In genomic region chr2:198376677-198377076, GRCh38 we compare ENCODE assay signal across 23 cellular contexts.
DNase-seq lines count a peak whose midpoint lies in the region; ATAC-seq, FAIRE-seq and TF ChIP-seq lines count a peak whose summit lies in the region.
"Had no signal": no experiment of that assay in that cellular context is flagged by ENCODE, and none has a peak within 500 bp of the region (broad histone marks: within the 10 kb centered on the region; RNA-seq: fewer than 3 reads in every experiment).

No MANE protein-coding gene starts in this region.

- no peaks in the 10 kb centered on the region for H3K79me2 ChIP-seq in astrocyte (ENCODE audit: insufficient read depth, low read length)

- H3K4me2 ChIP-seq in astrocyte (ENCODE audit: low read length) = no peak overlapping the region

- FAIRE-seq in astrocyte (lab: Jason Lieb, UNC) = no peak

- intact Hi-C loops in activated T-helper 1 cell treated with anti-CD3 and anti-CD28 coated beads, Interleukin-12 subunit alpha, Interleukin-12 subunit beta, Interleukin-2, Interleukin-4 antibody, amounts not matched to agents 30 ng/mL and 10 ng/mL and 1 ng/mL, durations not matched to agents 14 hours and 24 hours and 36 hours (cut with micrococcal nuclease) = no loop called here

- H3K9me3 ChIP-seq in astrocyte (ENCODE audit: insufficient read depth, low read depth, low read length) = no peaks in the 10 kb centered on the region
- H3K9me3 ChIP-seq: thyroid gland had no signal

- H3K27me3 Mint-ChIP-seq in astrocyte (ENCODE audit: low read depth, unreplicated experiment) = no peaks in the 10 kb centered on the region
- H3K27me3 Mint-ChIP-seq in activated T-cell treated with anti-CD3 and anti-CD28 coated beads, Interleukin-2, amount 50 U/mL, for 4 hours (ENCODE audit: low read depth) = peaks cover 29% of the 10 kb centered on the region
- H3K27me3 Mint-ChIP-seq in activated T-helper 1 cell treated with anti-CD3 and anti-CD28 coated beads, Interleukin-12 subunit alpha, Interleukin-12 subunit beta, Interleukin-2, Interleukin-4 antibody, amounts not matched to agents 30 ng/mL and 10 ng/mL and 1 ng/mL, durations not matched to agents 14 hours and 24 hours and 36 hours (ENCODE audit: insufficient read depth) = peaks cover 8% of the 10 kb centered on the region

- H2AFZ ChIP-seq in astrocyte (ENCODE audit: low read depth, low read length) = no peak overlapping the region

- no peak overlapping the region for H3K9ac ChIP-seq in astrocyte (ENCODE audit: low read length)

- no peaks in the 10 kb centered on the region for H3K36me3 Mint-ChIP-seq in astrocyte (ENCODE audit: low read depth, unreplicated experiment)
- H3K36me3 Mint-ChIP-seq in activated T-cell treated with anti-CD3 and anti-CD28 coated beads, Interleukin-2, amount 50 U/mL, for 4 hours (ENCODE audit: insufficient read depth) = no peaks in the 10 kb centered on the region
- H3K36me3 Mint-ChIP-seq in activated T-helper 1 cell treated with anti-CD3 and anti-CD28 coated beads, Interleukin-12 subunit alpha, Interleukin-12 subunit beta, Interleukin-2, Interleukin-4 antibody, amounts not matched to agents 30 ng/mL and 10 ng/mL and 1 ng/mL, durations not matched to agents 14 hours and 24 hours and 36 hours (ENCODE audit: low read depth) = no peaks in the 10 kb centered on the region
- H3K36me3 Mint-ChIP-seq: activated CD8-positive, alpha-beta memory T cell treated with anti-CD3 and anti-CD28 coated beads, Interleukin-2, amount 10 ng/mL, durations not matched to agents 7 days and 5 days; activated naive CD8-positive, alpha-beta T cell; memory B cell had no signal

- no peak overlapping the region for H3K27ac ChIP-seq in astrocyte (ENCODE audit: low read depth, low read length)
- H3K27ac ChIP-seq: thyroid gland had no signal

- peak; percentile 26 for DNase-seq in GM12865 (ENCODE audit: low read depth)
- DNase-seq in M059J (ENCODE audit: low read depth) = peak; percentile 40
- DNase-seq in astrocyte (ENCODE audit: low read depth) = peak; percentile 30
- peak; percentile 13 for DNase-seq in kidney tubule cell (ENCODE audit: low spot score)
- DNase-seq in activated T-cell treated with anti-CD3 and anti-CD28 coated beads, Interleukin-2, amount 50 U/mL, for 4 hours = no peak
- DNase-seq in activated T-helper 1 cell treated with anti-CD3 and anti-CD28 coated beads, Interleukin-12 subunit alpha, Interleukin-12 subunit beta, Interleukin-2, Interleukin-4 antibody, amounts not matched to agents 30 ng/mL and 10 ng/mL and 1 ng/mL, durations not matched to agents 14 hours and 24 hours and 36 hours (ENCODE audit: low spot score) = no peak
- no peak for DNase-seq in omental fat pad (ENCODE audit: low spot score)
- DNase-seq: activated CD4-positive, alpha-beta T cell treated with anti-CD3 and anti-CD28 coated beads, Interleukin-2, amount 10 ng/mL, durations not matched to agents 24 days and 14 days; activated CD8-positive, alpha-beta memory T cell treated with anti-CD3 and anti-CD28 coated beads, Interleukin-2, amount 10 ng/mL, durations not matched to agents 7 days and 5 days; CD4-positive, alpha-beta T cell; effector CD4-positive, alpha-beta T cell; H9; NCI-H2171 treated with DMSO at 0.1 percent for 48 hours; NCI-H69; occipital lobe; retina; SIG-M5; stimulated activated CD4-positive, alpha-beta T cell treated with anti-CD3 and anti-CD28 coated beads, Interleukin-2, amount 100 ng/mL, for 48 hours; stimulated activated naive CD8-positive, alpha-beta T cell treated with anti-CD3 and anti-CD28 coated beads, Interleukin-15, Interleukin-2, amounts not matched to agents 100 U/mL and 50 U/mL, for 24 hours; thyroid gland had no signal

- H3K4me3 Mint-ChIP-seq in astrocyte (ENCODE audit: unreplicated experiment) = no peak overlapping the region
- no peak overlapping the region for H3K4me3 Mint-ChIP-seq in activated T-cell treated with anti-CD3 and anti-CD28 coated beads, Interleukin-2, amount 50 U/mL, for 4 hours
- no peak overlapping the region for H3K4me3 Mint-ChIP-seq in activated T-helper 1 cell treated with anti-CD3 and anti-CD28 coated beads, Interleukin-12 subunit alpha, Interleukin-12 subunit beta, Interleukin-2, Interleukin-4 antibody, amounts not matched to agents 30 ng/mL and 10 ng/mL and 1 ng/mL, durations not matched to agents 14 hours and 24 hours and 36 hours
- H3K4me3 Mint-ChIP-seq: activated CD4-positive, alpha-beta T cell treated with anti-CD3 and anti-CD28 coated beads, Interleukin-2, amount 10 ng/mL, durations not matched to agents 24 days and 14 days; activated CD8-positive, alpha-beta memory T cell treated with anti-CD3 and anti-CD28 coated beads, Interleukin-2, amount 10 ng/mL, durations not matched to agents 7 days and 5 days; activated naive CD8-positive, alpha-beta T cell; CD4-positive, alpha-beta T cell; H9; memory B cell had no signal

- no peaks in the 10 kb centered on the region for H3K9me3 Mint-ChIP-seq in astrocyte (ENCODE audit: unreplicated experiment)
- H3K9me3 Mint-ChIP-seq in activated T-cell treated with anti-CD3 and anti-CD28 coated beads, Interleukin-2, amount 50 U/mL, for 4 hours = no peaks in the 10 kb centered on the region
- H3K9me3 Mint-ChIP-seq in activated T-helper 1 cell treated with anti-CD3 and anti-CD28 coated beads, Interleukin-12 subunit alpha, Interleukin-12 subunit beta, Interleukin-2, Interleukin-4 antibody, amounts not matched to agents 30 ng/mL and 10 ng/mL and 1 ng/mL, durations not matched to agents 14 hours and 24 hours and 36 hours = no peaks in the 10 kb centered on the region
- H3K9me3 Mint-ChIP-seq: activated CD4-positive, alpha-beta T cell treated with anti-CD3 and anti-CD28 coated beads, Interleukin-2, amount 10 ng/mL, durations not matched to agents 24 days and 14 days; CD4-positive, alpha-beta T cell; H9; memory B cell had no signal

- no peak overlapping the region for H3K27ac Mint-ChIP-seq in astrocyte (ENCODE audit: unreplicated experiment)
- no peak overlapping the region for H3K27ac Mint-ChIP-seq in activated T-helper 1 cell treated with anti-CD3 and anti-CD28 coated beads, Interleukin-12 subunit alpha, Interleukin-12 subunit beta, Interleukin-2, Interleukin-4 antibody, amounts not matched to agents 30 ng/mL and 10 ng/mL and 1 ng/mL, durations not matched to agents 14 hours and 24 hours and 36 hours
- H3K27ac Mint-ChIP-seq: activated CD4-positive, alpha-beta T cell treated with anti-CD3 and anti-CD28 coated beads, Interleukin-2, amount 10 ng/mL, durations not matched to agents 24 days and 14 days; activated CD8-positive, alpha-beta memory T cell treated with anti-CD3 and anti-CD28 coated beads, Interleukin-2, amount 10 ng/mL, durations not matched to agents 7 days and 5 days; activated naive CD8-positive, alpha-beta T cell; CD4-positive, alpha-beta T cell; H9; memory B cell had no signal

- H4K20me1 ChIP-seq in astrocyte (ENCODE audit: insufficient read depth, low read length) = no peaks in the 10 kb centered on the region

- no peaks in the 10 kb centered on the region for H3K27me3 ChIP-seq in astrocyte (ENCODE audit: insufficient read depth, low read length)
- H3K27me3 ChIP-seq: thyroid gland had no signal

- no peak overlapping the region for H3K4me3 ChIP-seq in GM12865 (ENCODE audit: low read depth, low read length)
- no peak overlapping the region for H3K4me3 ChIP-seq in astrocyte (ENCODE audit: insufficient read depth, low read depth, low read length)
- H3K4me3 ChIP-seq: thyroid gland had no signal

- TF ChIP-seq CTCF in GM12865 (IDR thresholded peaks at IDR 0.05; ENCODE audit: insufficient read depth, low read depth, low read length, missing control alignments) (no peak), astrocyte (IDR thresholded peaks at IDR 0.05; ENCODE audit: insufficient read depth, low read depth, low read length) (no peak), omental fat pad (IDR thresholded peaks at IDR 0.05) (no peak)

- H3K36me3 ChIP-seq in astrocyte (ENCODE audit: insufficient read depth, low read length) = no peaks in the 10 kb centered on the region
- H3K36me3 ChIP-seq: thyroid gland had no signal

- H3K4me1 Mint-ChIP-seq in astrocyte (ENCODE audit: low read depth, unreplicated experiment) = peaks cover 7% of the 10 kb centered on the region
- peaks cover 7% of the 10 kb centered on the region for H3K4me1 Mint-ChIP-seq in activated T-cell treated with anti-CD3 and anti-CD28 coated beads, Interleukin-2, amount 50 U/mL, for 4 hours (ENCODE audit: low read depth)
- H3K4me1 Mint-ChIP-seq in activated T-helper 1 cell treated with anti-CD3 and anti-CD28 coated beads, Interleukin-12 subunit alpha, Interleukin-12 subunit beta, Interleukin-2, Interleukin-4 antibody, amounts not matched to agents 30 ng/mL and 10 ng/mL and 1 ng/mL, durations not matched to agents 14 hours and 24 hours and 36 hours (ENCODE audit: low read depth) = peaks cover 8% of the 10 kb centered on the region

- ATAC-seq in GM19395 (IDR thresholded peaks at IDR 0.05; ENCODE audit: unreplicated experiment) (no peak), omental fat pad (ENCODE audit: low FRiP score) (no peak)
- ATAC-seq in activated T-cell treated with anti-CD3 and anti-CD28 coated beads, Interleukin-2, amount 50 U/mL, for 4 hours = no peak
- ATAC-seq: activated CD8-positive, alpha-beta memory T cell treated with anti-CD3 and anti-CD28 coated beads, Interleukin-2, amount 10 ng/mL, durations not matched to agents 7 days and 5 days; stimulated activated naive CD8-positive, alpha-beta T cell treated with anti-CD3 and anti-CD28 coated beads, Interleukin-15, Interleukin-2, amounts not matched to agents 100 U/mL and 50 U/mL, for 24 hours had no signal

- H3K4me1 ChIP-seq in astrocyte (ENCODE audit: insufficient read depth, low read length) = no peaks in the 10 kb centered on the region
- H3K4me1 ChIP-seq: thyroid gland had no signal

Comparison
In these comparisons a context has a peak if more than half of its experiments do, and no peak if none do; other contexts are left out.
1. DNase-seq: peak in GM12865 (single experiment), M059J (single experiment), astrocyte (single experiment) and kidney tubule cell (single experiment); none in activated T-cell treated with anti-CD3 and anti-CD28 coated beads, Interleukin-2, amount 50 U/mL, for 4 hours (single experiment), activated T-helper 1 cell treated with anti-CD3 and anti-CD28 coated beads, Interleukin-12 subunit alpha, Interleukin-12 subunit beta, Interleukin-2, Interleukin-4 antibody, amounts not matched to agents 30 ng/mL and 10 ng/mL and 1 ng/mL, durations not matched to agents 14 hours and 24 hours and 36 hours (single experiment) and omental fat pad (single experiment).